ENCODE assay signal across 1 cellular context in the genomic region with DNA sequence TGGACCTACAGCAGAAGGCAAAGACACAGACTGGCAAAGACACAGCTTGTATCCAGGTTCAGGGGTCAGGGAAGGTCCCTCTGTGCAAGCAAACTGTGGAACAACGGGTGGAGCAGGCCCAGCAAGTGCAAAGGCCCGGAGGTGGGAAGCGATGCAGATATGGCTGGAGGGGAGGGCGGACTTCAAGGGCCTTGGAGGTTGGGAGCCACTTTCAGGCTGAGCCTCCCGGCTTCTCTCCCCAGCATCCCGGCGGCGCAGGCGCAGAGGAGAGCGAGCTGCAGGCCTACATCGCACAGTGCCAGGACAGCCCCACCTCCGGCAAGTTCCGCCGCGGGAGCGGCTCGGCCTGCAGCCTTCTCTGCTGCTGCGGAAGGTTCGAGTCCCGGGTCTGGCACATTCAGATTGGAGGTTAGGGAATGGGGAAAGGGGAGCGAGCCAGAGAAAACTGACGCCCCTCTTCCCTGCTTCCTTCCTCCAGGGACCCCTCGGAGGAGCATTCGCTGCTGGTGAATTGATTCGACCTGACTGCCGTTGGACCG.
A peak's percentile ranks its signal among the peaks of the same experiment; 100 is the strongest.
TF ChIP-seq lines count a peak whose summit lies in the region.

No MANE protein-coding gene starts in this region.

TF ChIP-seq in K562, 482 proteins besides CTCF, POLR2A, EP300 and RAD21:
- TF ChIP-seq ETS1 (conservative IDR thresholded peaks at IDR 0.05; ENCODE audit: control insufficient read depth, low read depth, low read length), result 0 out of 2 replicates have a peak, but pooled peaks have one; percentile 10
- TF ChIP-seq XRCC5 (IDR thresholded peaks at IDR 0.05; ENCODE audit: low read depth, low read length), result 0 out of 2 replicates have a peak, but pooled peaks have one; percentile 13
- no peak for TF ChIP-seq ADNP (tag; IDR thresholded peaks at IDR 0.05)
- TF ChIP-seq USF1 (CRISPR knock-in tag; IDR thresholded peaks at IDR 0.05), result peak; percentile 7; the same call in 1 of the 2 replicates
- 0 out of 2 replicates have a peak, but pooled peaks have one; percentile 53 for TF ChIP-seq ZNF717 (CRISPR knock-in tag; IDR thresholded peaks at IDR 0.05)
